8 cellular contexts compared by ENCODE assay signal in the genomic region with DNA sequence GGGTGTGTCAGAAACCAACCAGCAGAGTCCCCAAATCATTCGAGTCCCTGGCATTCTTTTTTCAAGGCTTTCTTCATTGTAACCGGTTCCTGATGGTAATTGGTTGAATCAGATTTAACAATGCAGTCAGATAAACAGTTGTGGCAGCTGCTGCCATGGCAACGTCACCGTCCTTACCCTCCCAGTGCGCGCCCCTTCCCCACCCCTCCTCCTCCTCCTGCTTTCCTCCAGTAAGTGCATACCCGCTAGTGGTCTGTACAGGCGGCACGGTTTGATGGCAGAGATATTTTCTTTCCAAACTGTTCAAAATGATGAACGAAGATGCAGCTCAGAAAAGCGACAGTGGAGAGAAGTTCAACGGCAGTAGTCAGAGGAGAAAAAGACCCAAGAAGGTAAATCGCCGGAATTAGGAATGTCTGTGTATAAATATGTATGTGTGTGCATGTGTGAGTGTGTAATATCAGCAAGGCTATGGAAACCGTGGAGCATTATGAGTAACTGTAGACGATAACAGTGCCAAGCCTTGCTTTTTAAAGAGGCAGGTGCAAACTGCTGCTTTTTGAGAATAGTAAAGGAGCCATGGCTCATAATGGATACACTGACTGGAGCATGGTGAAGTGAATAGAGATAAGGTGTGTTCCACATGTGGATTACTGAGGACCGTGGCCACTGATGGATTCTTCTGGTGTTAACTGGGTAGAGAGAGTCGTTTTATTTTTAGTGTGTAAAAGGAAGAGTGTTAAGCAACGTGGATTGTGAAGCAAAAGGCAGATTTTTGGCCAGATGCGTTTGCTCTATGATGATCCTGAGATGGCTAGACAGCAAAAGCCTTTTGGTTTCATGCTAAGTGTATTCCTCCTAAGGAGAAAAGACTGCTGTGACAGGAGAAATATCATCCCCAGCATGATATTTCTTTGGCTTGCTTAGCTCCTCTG. TPM values are rescaled to one million over a fixed set of nuclear protein-coding genes. Genes with fewer than 3 reads are reported as not detected.
A peak's percentile ranks its signal among the peaks of the same experiment; 100 is the strongest.
DNase-seq lines count a peak whose midpoint lies in the region; ATAC-seq, FAIRE-seq and TF ChIP-seq lines count a peak whose summit lies in the region.

A gene (plus strand): TSS at position 233 of the 935 bp plus-strand sequence. CDS start 76 bp downstream, at position 309.

- H3K4me3 Mint-ChIP-seq in naive thymus-derived CD8-positive, alpha-beta T cell = no peak within 1 kb of the TSS
- no peak within 1 kb of the TSS for H3K4me3 Mint-ChIP-seq in T-helper 17 cell

- ATAC-seq in HG02571 (IDR thresholded peaks at IDR 0.05; ENCODE audit: unreplicated experiment) (no peak), T-helper 17 cell (no peak)
- no peak for ATAC-seq in naive thymus-derived CD8-positive, alpha-beta T cell

- no peak within 1 kb of the TSS for H3K27ac Mint-ChIP-seq in naive thymus-derived CD8-positive, alpha-beta T cell
- H3K27ac Mint-ChIP-seq in T-helper 17 cell = no peak within 1 kb of the TSS

- POLR2A ChIA-PET in naive thymus-derived CD8-positive, alpha-beta T cell (lab: Charles Lee) = no interaction called here

- H3K27me3 ChIP-seq in brain microvascular endothelial cell (replicated peaks) (no peaks in the 10 kb centered on the region), testis (no peaks in the 10 kb centered on the region)

- H3K9me3 ChIP-seq in kidney (ENCODE audit: control insufficient read depth in 1 of 2, low read length in 2 of 2) (no peaks in the 10 kb centered on the region), testis (no peaks in the 10 kb centered on the region), T-helper 17 cell (ENCODE audit: control insufficient read depth, low read length, poor library complexity, severe bottlenecking) (no peaks in the 10 kb centered on the region)

- no peak for TF ChIP-seq POLR2A in testis (IDR thresholded peaks at IDR 0.05)

- H3K4me1 ChIP-seq in kidney (ENCODE audit: control insufficient read depth in 1 of 2, insufficient read depth in 1 of 2, low read depth in 1 of 2, low read length in 2 of 2) (no peaks in the 10 kb centered on the region), testis (peaks cover 7% of the 10 kb centered on the region)

- no peaks in the 10 kb centered on the region for H3K36me3 Mint-ChIP-seq in naive thymus-derived CD8-positive, alpha-beta T cell
- peaks cover 2% of the 10 kb centered on the region for H3K36me3 Mint-ChIP-seq in T-helper 17 cell (ENCODE audit: low read depth)

- H3K4me3 ChIP-seq in brain microvascular endothelial cell (ENCODE audit: low read depth, low read length) (peak within 1 kb of the TSS; percentile 10), kidney (ENCODE audit: low read length in 2 of 2) (no peak within 1 kb of the TSS), testis (no peak within 1 kb of the TSS)

- 32 to 44% methylated on average over 20 of the region's 20 CpGs for WGBS in testis, 2 donors

- H3K27me3 Mint-ChIP-seq in naive thymus-derived CD8-positive, alpha-beta T cell = peaks cover 0 to 10% (median 3%) of the 10 kb centered on the region in 5 donors
- peaks cover 17% of the 10 kb centered on the region for H3K27me3 Mint-ChIP-seq in T-helper 17 cell

- TF ChIP-seq CTCF in brain microvascular endothelial cell (IDR thresholded peaks at IDR 0.05; ENCODE audit: low read depth, low read length, missing control alignments) (no peak), kidney (IDR thresholded peaks at IDR 0.05; ENCODE audit: borderline replicate concordance, extremely low read depth, insufficient read depth) (no peak), testis (IDR thresholded peaks at IDR 0.05) (no peak)

- FAIRE-seq in kidney (lab: Jason Lieb, UNC) = no peak

- in situ Hi-C loops in brain microvascular endothelial cell (cut with HindIII; ENCODE audit: low pct_ligation_motif_present, low sequenced_read_pairs) = no loop called here

- H3K27ac ChIP-seq in brain microvascular endothelial cell = no peak within 1 kb of the TSS
- H3K27ac ChIP-seq in kidney (ENCODE audit: low read depth in 2 of 2, low read length in 2 of 2) = no peak within 1 kb of the TSS
- no peak within 1 kb of the TSS for H3K27ac ChIP-seq in testis

- no peak within 1 kb of the TSS for H3K9ac ChIP-seq in kidney (ENCODE audit: low read length in 2 of 2)

- no peaks in the 10 kb centered on the region for H3K4me1 Mint-ChIP-seq in naive thymus-derived CD8-positive, alpha-beta T cell
- H3K4me1 Mint-ChIP-seq in T-helper 17 cell = no peaks in the 10 kb centered on the region

- intact Hi-C loops in kidney (cut with DNase I) = no loop called here
- intact Hi-C loops in testis (cut with DNase I; ENCODE audit: low total_unique reads) = no loop called here

- DNase-seq in NCI-H187 (lab: John Stamatoyannopoulos, UW) (peak; percentile 15 to 63), brain microvascular endothelial cell (no peak), kidney (peak; percentile 38), testis (no peak), GM19238 (ENCODE audit: insufficient read length, low spot score) (no peak), T-helper 17 cell (no peak)
- no peak for DNase-seq in naive thymus-derived CD8-positive, alpha-beta T cell

- H3K36me3 ChIP-seq in brain microvascular endothelial cell (replicated peaks) (no peaks in the 10 kb centered on the region), kidney (ENCODE audit: control insufficient read depth in 1 of 2, insufficient read depth in 2 of 2, low read length in 2 of 2) (no peaks in the 10 kb centered on the region), testis (ENCODE audit: low read depth, missing control alignments) (no peaks in the 10 kb centered on the region)

- no peaks in the 10 kb centered on the region for H3K9me3 Mint-ChIP-seq in naive thymus-derived CD8-positive, alpha-beta T cell

RNA-seq across cellular contexts. Expression of the gene that starts here (rescaled TPM):
- 21.1 TPM for total RNA-seq in kidney
- 125 TPM for polyA plus RNA-seq in kidney (ENCODE audit: insufficient read depth, low read depth, low replicate concordance)
- 10 to 100 TPM; 28.0 to 28.6 TPM for total RNA-seq in testis
- 40.0 TPM for polyA plus RNA-seq in testis (ENCODE audit: insufficient read depth, low read depth, low replicate concordance)
- total RNA-seq in naive thymus-derived CD8-positive, alpha-beta T cell = not detected
- not detected for polyA plus RNA-seq in naive thymus-derived CD8-positive, alpha-beta T cell
- total RNA-seq in T-helper 17 cell = 1 to 10 TPM in 1 of 2 donors, under 1 TPM in 1; 0.25 to 1.2 TPM

Comparison
In these comparisons a context has a peak if more than half of its experiments do, and no peak if none do; other contexts are left out.
1. RNA of the gene that starts here (total RNA-seq): 28.0 to 28.6 TPM in testis and 21.1 TPM in kidney (single experiment); 0.25 to 1.2 TPM in T-helper 17 cell and not detected in naive thymus-derived CD8-positive, alpha-beta T cell; every median in the first group is over 10 times any median in the second.
2. RNA of the gene that starts here (polyA plus RNA-seq): 125 TPM in kidney (single experiment) and 40.0 TPM in testis (single experiment); not detected in naive thymus-derived CD8-positive, alpha-beta T cell; every median in the first group is over 10 times any median in the second.
3. DNase-seq: peak in NCI-H187 (2 of 2) and kidney (single experiment); none in brain microvascular endothelial cell (single experiment), testis (single experiment), naive thymus-derived CD8-positive, alpha-beta T cell (0 of 10), GM19238 (single experiment) and T-helper 17 cell (0 of 3).